Comparison of ENCODE assay signal across 13 cellular contexts in the genomic region with DNA sequence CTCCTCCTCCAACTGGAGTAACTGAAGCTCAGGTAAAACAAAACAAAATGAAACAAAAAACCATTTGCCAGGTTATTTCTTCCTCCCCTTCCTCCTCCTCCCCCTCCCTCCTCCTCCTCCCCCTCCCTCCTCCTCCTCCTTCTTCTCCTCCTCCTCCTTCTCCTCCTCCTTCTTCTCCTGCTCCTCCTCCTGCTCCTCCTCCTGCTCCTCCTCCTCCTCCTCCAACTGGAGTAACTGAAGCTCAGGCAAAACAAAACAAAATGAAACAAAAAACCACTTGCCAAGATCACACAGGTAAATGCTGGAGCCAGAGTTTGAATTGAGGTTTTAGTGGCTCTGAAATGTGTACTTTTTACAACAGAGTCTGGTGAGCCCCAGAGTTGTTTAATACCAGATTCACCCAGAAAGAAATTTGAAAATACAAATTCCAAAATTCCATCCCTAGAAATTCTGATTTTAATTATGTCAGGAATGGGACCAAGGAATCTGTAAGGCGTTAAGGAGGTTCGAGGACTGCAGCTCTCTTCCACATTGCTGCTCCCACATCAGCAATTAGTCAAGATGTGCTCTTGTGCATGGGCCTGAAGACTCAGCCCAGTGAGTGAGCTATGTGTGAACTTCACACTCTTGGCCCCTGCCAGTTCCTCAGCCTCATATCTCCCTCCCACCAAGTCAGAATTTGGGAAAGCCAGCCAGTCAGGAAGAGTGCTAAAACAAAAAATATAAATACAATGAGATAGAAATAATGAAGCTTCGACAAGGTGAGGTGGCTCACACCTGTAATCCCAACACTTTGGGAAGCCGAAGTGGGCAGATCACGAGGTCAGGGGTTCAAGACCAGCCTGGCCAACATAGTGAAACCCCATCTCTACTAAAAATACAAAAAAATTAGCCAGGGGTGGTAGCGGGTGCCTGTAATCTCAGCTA. TPM values are rescaled to one million over a fixed set of nuclear protein-coding genes. Genes with fewer than 3 reads are reported as not detected.
DNase-seq lines count a peak whose midpoint lies in the region; ATAC-seq and TF ChIP-seq lines count a peak whose summit lies in the region.
"Had no signal": no experiment of that assay in that cellular context is flagged by ENCODE, and none has a peak within 500 bp of the region (broad histone marks: within the 10 kb centered on the region; RNA-seq: fewer than 3 reads in every experiment).

No MANE protein-coding gene starts in this region.

- no peak overlapping the region for H3K23ac ChIP-seq in mesendoderm (ENCODE audit: low read length)

- no CpG with 5 or more reads among the region's 6 CpGs for WGBS in mesendoderm (ENCODE audit: extremely low coverage, insufficient coverage, low lambda C conversion rate)

- TF ChIP-seq CTCF in choroid plexus epithelial cell (conservative IDR thresholded peaks at IDR 0.05; ENCODE audit: low read depth, low read length) = no peak

- H3K27ac ChIP-seq in mesendoderm (ENCODE audit: low read depth, low read length) = peak overlapping the region; percentile 45

- H2BK120ac ChIP-seq in mesendoderm (ENCODE audit: low read depth, low read length) = no peak overlapping the region

- H3K9ac ChIP-seq in mesendoderm (ENCODE audit: low read length) = no peak overlapping the region

- peak overlapping the region; percentile 10 for H3K4ac ChIP-seq in mesendoderm (ENCODE audit: low read depth, low read length)

- no peaks in the 10 kb centered on the region for H3K79me1 ChIP-seq in mesendoderm (ENCODE audit: low read length)

- H4K8ac ChIP-seq in mesendoderm (ENCODE audit: low read depth, low read length) = peak overlapping the region; percentile 89

- H2BK5ac ChIP-seq in mesendoderm (ENCODE audit: low read length) = no peak overlapping the region

- DNase-seq in Daoy (ENCODE audit: low read depth) = peak; percentile 34
- DNase-seq in LoVo (ENCODE audit: low spot score) = peak; percentile 28
- peak; percentile 54 for DNase-seq in choroid plexus epithelial cell (ENCODE audit: low read depth)
- peak; percentile 74 for DNase-seq in mesendoderm
- DNase-seq in DMS153 (lab: John Stamatoyannopoulos, UW) = no peak
- DNase-seq in SIG-M5 (lab: John Stamatoyannopoulos, UW) = no peak
- DNase-seq: activated CD4-positive, alpha-beta T cell treated with anti-CD3 and anti-CD28 coated beads, Interleukin-2, amount 50 U/mL, for 1 hour; activated naive CD4-positive, alpha-beta T cell treated with anti-CD3 and anti-CD28 coated beads, Interleukin-2, amount 50 U/mL, for 16 hours; CD4-positive, alpha-beta memory T cell had no signal

- H3K4me2 ChIP-seq in mesendoderm (ENCODE audit: low read length) = no peak overlapping the region

- H3K4me1 ChIP-seq in mesendoderm (ENCODE audit: control insufficient read depth, low read depth, low read length) = peaks cover 2% of the 10 kb centered on the region

- H3K79me2 ChIP-seq in mesendoderm (ENCODE audit: control insufficient read depth, insufficient read depth, low read length) = no peaks in the 10 kb centered on the region

- H3K27me3 ChIP-seq in mesendoderm (ENCODE audit: insufficient read depth, low read length, poor library complexity) = no peaks in the 10 kb centered on the region

- no peaks in the 10 kb centered on the region for H3K36me3 ChIP-seq in mesendoderm (ENCODE audit: control insufficient read depth, insufficient read depth, low read length)

- H3K4me3 ChIP-seq in choroid plexus epithelial cell (ENCODE audit: low read depth, low read length) (no peak overlapping the region), mesendoderm (ENCODE audit: low read length) (no peak overlapping the region)
- H3K4me3 ChIP-seq: GM12878 had no signal

- H3K18ac ChIP-seq in mesendoderm (ENCODE audit: low read length) = peak overlapping the region; percentile 30

- ATAC-seq in HG03095 (IDR thresholded peaks at IDR 0.05; ENCODE audit: unreplicated experiment) = no peak
- no peak for ATAC-seq in HG02973 (IDR thresholded peaks at IDR 0.05; ENCODE audit: unreplicated experiment)
- ATAC-seq: GM12878; stimulated activated memory B cell treated with anti-CD40 and anti-IgM and Interleukin-4, amounts not matched to agents 10 μg/mL and 1 μg/mL and 100 μg/mL, for 72 hours had no signal

- H4K5ac ChIP-seq in mesendoderm (ENCODE audit: low read length) = no peak overlapping the region

- H2BK15ac ChIP-seq in mesendoderm (replicated peaks; ENCODE audit: low read depth) = peak overlapping the region; percentile 79

- H3K56ac ChIP-seq in mesendoderm (ENCODE audit: low read length) = peak overlapping the region; percentile 30

- no peak overlapping the region for H2AK5ac ChIP-seq in mesendoderm (ENCODE audit: low read length)

RNA-seq across cellular contexts. Expression of gene ZNF770, which starts 31.6 kb away (rescaled TPM):
- total RNA-seq in Daoy (2014; rRNA removed; shearing (Covaris generic)) = 13.1 and 15.7 TPM in 2 replicates
- 54.8 TPM for polyA plus RNA-seq in mesendoderm (2013, experiment 1 of 2)
- 54.5 TPM for polyA plus RNA-seq in mesendoderm (2013, experiment 2 of 2)

RNA-seq across cellular contexts. Expression of gene AQR, which starts 50.1 kb away (rescaled TPM):
- 21.5 and 23.1 TPM in 2 replicates for total RNA-seq in Daoy (2014; rRNA removed; shearing (Covaris generic))
- 26.5 TPM for polyA plus RNA-seq in mesendoderm (2013, experiment 1 of 2)
- polyA plus RNA-seq in mesendoderm (2013, experiment 2 of 2) = 27.3 TPM

Comparison
In these comparisons a context has a peak if more than half of its experiments do, and no peak if none do; other contexts are left out.
1. DNase-seq: peak in Daoy (single experiment), LoVo (single experiment), choroid plexus epithelial cell (single experiment) and mesendoderm (single experiment); none in DMS153 (single experiment) and SIG-M5 (single experiment).